In genomic region chr17:1455748-1456599, GRCh38 we compare ENCODE assay signal across 8 cellular contexts. TPM values are rescaled to one million over a fixed set of nuclear protein-coding genes. Genes with fewer than 3 reads are reported as not detected.
DNase-seq lines count a peak whose midpoint lies in the region; ATAC-seq, FAIRE-seq and TF ChIP-seq lines count a peak whose summit lies in the region.

Gene CRK (minus strand): TSS chr17:1456232. CDS start chr17:1456117, 115 bp downstream.

- ATAC-seq in GM19035 (IDR thresholded peaks at IDR 0.05; ENCODE audit: unreplicated experiment), result peak; percentile 79
- peak; percentile 74 for ATAC-seq in HG03354 (IDR thresholded peaks at IDR 0.05; ENCODE audit: poor library complexity, severe bottlenecking, unreplicated experiment)

- peak within 1 kb of the TSS; percentile 85 for H3K27ac ChIP-seq in keratinocyte (ENCODE audit: control insufficient read depth, insufficient read depth, low read length)

- peak within 1 kb of the TSS; percentile 90 for H3K4me2 ChIP-seq in keratinocyte (ENCODE audit: control insufficient read depth, extremely low read depth, insufficient read depth, low read depth, low read length)

- TF ChIP-seq CTCF in AG10803 (conservative IDR thresholded peaks at IDR 0.05; ENCODE audit: low read length) (no peak), keratinocyte (optimal IDR thresholded peaks at IDR 0.05 in 1 of 3, IDR thresholded peaks at IDR 0.05 in 1 of 3, conservative IDR thresholded peaks at IDR 0.05 in 1 of 3; ENCODE audit: extremely low read depth in 1 of 3, insufficient read depth in 2 of 3, low read length in 3 of 3) (no peak)

- H3K9me3 ChIP-seq in keratinocyte (ENCODE audit: control insufficient read depth, low read depth, low read length), result no peaks in the 10 kb centered on the region

- H2AFZ ChIP-seq in keratinocyte (ENCODE audit: control insufficient read depth, low read length), result peak within 1 kb of the TSS; percentile 90

- no peaks in the 10 kb centered on the region for H3K27me3 ChIP-seq in keratinocyte (ENCODE audit: control insufficient read depth, extremely low read depth, insufficient read depth, low read length)

- peak within 1 kb of the TSS; percentile 92 for H3K9ac ChIP-seq in keratinocyte (ENCODE audit: control insufficient read depth, extremely low read depth, insufficient read depth, low read length)

- H3K9me1 ChIP-seq in keratinocyte (ENCODE audit: control insufficient read depth, extremely low read depth, insufficient read depth, low read length), result no peaks in the 10 kb centered on the region

- peaks cover 21% of the 10 kb centered on the region for H4K20me1 ChIP-seq in keratinocyte (ENCODE audit: control insufficient read depth, extremely low read depth, insufficient read depth, low read length)

- DNase-seq in AG10803 (ENCODE audit: low read depth) (peak; percentile 91), NCI-H446 treated with DMSO at 0.1 percent for 48 hours (lab: John Stamatoyannopoulos, UW) (peak; percentile 82), cerebellar nuclear complex (lab: John Stamatoyannopoulos, UW) (peak; percentile 69 to 77), keratinocyte (ENCODE audit: low read depth, low spot score) (peak; percentile 56)
- peak; percentile 99 for DNase-seq in activated CD4-positive, alpha-beta T cell treated with anti-CD3 and anti-CD28 coated beads for 1 hour
- peak; percentile 95 to 98 (median 97) for DNase-seq in stimulated activated CD4-positive, alpha-beta T cell treated with anti-CD3 and anti-CD28 coated beads, Interleukin-12 subunit alpha, Interleukin-12 subunit beta, amount 100 ng/mL, for 48 hours (ENCODE audit: low read depth in 2 of 3, low spot score in 1 of 3)

- dilution Hi-C loops in keratinocyte (cut with MboI; ENCODE audit: extremely low pct_ligation_motif_present, low sequenced_read_pairs), result no loop called here

- H3K4me3 ChIP-seq in AG10803 (ENCODE audit: low read length), result peak within 1 kb of the TSS; percentile 87
- peak within 1 kb of the TSS; percentile 75 to 97 (median 87) for H3K4me3 ChIP-seq in keratinocyte (ENCODE audit: control insufficient read depth in 2 of 3, extremely low read depth in 1 of 3, insufficient read depth in 2 of 3, low read depth in 1 of 3, low read length in 3 of 3)

- H3K4me1 ChIP-seq in keratinocyte (ENCODE audit: control insufficient read depth, extremely low read depth, insufficient read depth, low read length), result peaks cover 17% of the 10 kb centered on the region

- H3K79me2 ChIP-seq in keratinocyte (ENCODE audit: control insufficient read depth, insufficient read depth, low read length), result peaks cover 50% of the 10 kb centered on the region

- FAIRE-seq in keratinocyte (lab: Jason Lieb, UNC), result no peak

- peaks cover 2 to 5% of the 10 kb centered on the region in 2 experiments for H3K36me3 ChIP-seq in keratinocyte (ENCODE audit: control insufficient read depth in 2 of 2, extremely low read depth in 1 of 2, insufficient read depth in 2 of 2, low read length in 2 of 2)

RNA-seq across cellular contexts. Expression of gene CRK, which starts in this region (rescaled TPM):
- polyA plus RNA-seq in keratinocyte, result 111 to 127 TPM (median 117 TPM) in 3 replicates
- polyA plus RNA-seq in keratinocyte (2011; ENCODE audit: low read depth), result 62.6 TPM
- polyA plus RNA-seq in keratinocyte (2011; cell fraction: cytosol; rRNA removed), result 104 and 167 TPM in 2 replicates
- 97.2 and 110 TPM in 2 replicates for polyA plus RNA-seq in keratinocyte (2011; cell fraction: nucleus; rRNA removed)
- polyA plus RNA-seq in keratinocyte (2012; ENCODE audit: low replicate concordance), result 53.2 and 70.0 TPM in 2 replicates
- 48.3 to 129 TPM (median 105 TPM) in 3 replicates for polyA minus RNA-seq in keratinocyte
- polyA minus RNA-seq in keratinocyte (2011; cell fraction: cytosol; rRNA and poly(A)+ RNA removed), result 91.1 TPM
- polyA minus RNA-seq in keratinocyte (2011; cell fraction: nucleus; rRNA and poly(A)+ RNA removed), result 43.7 and 74.3 TPM in 2 replicates

Comparison
In these comparisons a context has a peak if more than half of its experiments do, and no peak if none do; other contexts are left out.
1. Peak in every context shown above with its lines: DNase-seq, ATAC-seq, H3K4me3 ChIP-seq and H3K27ac ChIP-seq.